In genomic region chr2:28358668-28359201, GRCh38 we compare ENCODE assay signal across 10 cellular contexts. TPM values are rescaled to one million over a fixed set of nuclear protein-coding genes. Genes with fewer than 3 reads are reported as not detected.
DNase-seq lines count a peak whose midpoint lies in the region; ATAC-seq and TF ChIP-seq lines count a peak whose summit lies in the region.
"Had no signal": no experiment of that assay in that cellular context is flagged by ENCODE, and none has a peak within 500 bp of the region (broad histone marks: within the 10 kb centered on the region; RNA-seq: fewer than 3 reads in every experiment).

No MANE protein-coding gene starts in this region.

- DNase-seq in Calu3 (no peak), COR-L47 (lab: John Stamatoyannopoulos, UW) (no peak), anterior cingulate cortex (lab: John Stamatoyannopoulos, UW) (no peak)
- peak; percentile 33 for DNase-seq in activated CD4-positive, alpha-beta memory T cell treated with anti-CD3 and anti-CD28 coated beads for 36 hours
- DNase-seq in naive thymus-derived CD8-positive, alpha-beta T cell = peak in 1 of 10 donors; percentile 35
- no peak for DNase-seq in stimulated activated naive CD4-positive, alpha-beta T cell treated with Interleukin-2 at 50 U/mL for 16 hours (lab: John Stamatoyannopoulos, UW)
- DNase-seq: DMS79 treated with DMSO at 0.1 percent for 48 hours, NCI-H446 had no signal

- intact Hi-C loops in Calu3 (cut with micrococcal nuclease; ENCODE audit: unreplicated experiment) = no loop called here
- intact Hi-C loops in activated CD4-positive, alpha-beta memory T cell treated with anti-CD3 and anti-CD28 coated beads for 36 hours (cut with micrococcal nuclease) = loop anchor here (1.0 to 5.0 kb wide), 2 partner anchors 34 to 466 kb away; partner anchors contain the start of genes BABAM2, FOSL2 and RBKS

- POLR2A ChIA-PET in activated CD4-positive, alpha-beta memory T cell treated with anti-CD3 and anti-CD28 coated beads for 36 hours (lab: Charles Lee) = interaction anchor here (1.6 to 2.2 kb wide), 2 partner anchors 32 to 90 kb away, joined by 3 to 19 read pairs; no protein-coding TSS in a partner anchor
- POLR2A ChIA-PET in naive thymus-derived CD8-positive, alpha-beta T cell (lab: Charles Lee) = interaction anchor here (0.6 to 1.8 kb wide), 3 partner anchors 33 to 68 kb away, joined by 3 to 7 read pairs (median 4); partner anchors contain the start of gene FOSL2

- no peaks in the 10 kb centered on the region for H3K9me3 Mint-ChIP-seq in Calu3 (ENCODE audit: low read depth, unreplicated experiment)
- H3K9me3 Mint-ChIP-seq in activated CD4-positive, alpha-beta memory T cell treated with anti-CD3 and anti-CD28 coated beads for 36 hours = no peaks in the 10 kb centered on the region
- H3K9me3 Mint-ChIP-seq in naive thymus-derived CD8-positive, alpha-beta T cell = no peaks in the 10 kb centered on the region

- peak overlapping the region; percentile 84 for H3K27ac Mint-ChIP-seq in Calu3 (ENCODE audit: unreplicated experiment)
- peak overlapping the region; percentile 80 for H3K27ac Mint-ChIP-seq in activated CD4-positive, alpha-beta memory T cell treated with anti-CD3 and anti-CD28 coated beads for 36 hours
- H3K27ac Mint-ChIP-seq in naive thymus-derived CD8-positive, alpha-beta T cell = peak overlapping the region; percentile 88 to 98 (median 95)

- H3K4me3 Mint-ChIP-seq in Calu3 (ENCODE audit: low read depth, unreplicated experiment) = peak overlapping the region; percentile 6
- H3K4me3 Mint-ChIP-seq in activated CD4-positive, alpha-beta memory T cell treated with anti-CD3 and anti-CD28 coated beads for 36 hours = peak overlapping the region; percentile 38
- H3K4me3 Mint-ChIP-seq in naive thymus-derived CD8-positive, alpha-beta T cell = peak overlapping the region; percentile 65 to 92 (median 88)

- TF ChIP-seq CTCF in Calu3 (IDR thresholded peaks at IDR 0.05; ENCODE audit: unreplicated experiment) = no peak

- H3K4me1 Mint-ChIP-seq in Calu3 (ENCODE audit: low read depth, unreplicated experiment) = peaks cover 50% of the 10 kb centered on the region
- H3K4me1 Mint-ChIP-seq in activated CD4-positive, alpha-beta memory T cell treated with anti-CD3 and anti-CD28 coated beads for 36 hours (ENCODE audit: low read depth) = peaks cover 59% of the 10 kb centered on the region
- peaks cover 19 to 50% (median 46%) of the 10 kb centered on the region in 4 donors for H3K4me1 Mint-ChIP-seq in naive thymus-derived CD8-positive, alpha-beta T cell

- H3K27me3 Mint-ChIP-seq in Calu3 (ENCODE audit: unreplicated experiment) = no peaks in the 10 kb centered on the region
- no peaks in the 10 kb centered on the region for H3K27me3 Mint-ChIP-seq in activated CD4-positive, alpha-beta memory T cell treated with anti-CD3 and anti-CD28 coated beads for 36 hours
- peaks cover 0 to 19% (median 6%) of the 10 kb centered on the region in 5 donors for H3K27me3 Mint-ChIP-seq in naive thymus-derived CD8-positive, alpha-beta T cell

- ATAC-seq in GM21737 (IDR thresholded peaks at IDR 0.05; ENCODE audit: unreplicated experiment) = peak; percentile 11
- peak in 1 of 2 donors; percentile 12 for ATAC-seq in naive thymus-derived CD8-positive, alpha-beta T cell
- ATAC-seq in esophagus mucosa = no peak

- BruUV-seq in Calu3 (replicated peaks; lab: Mats Ljungman, UMichigan) = TSS peak; percentile 74

- CTCF ChIA-PET in Calu3 (lab: Charles Lee) = no interaction called here
- CTCF ChIA-PET in activated CD4-positive, alpha-beta memory T cell treated with anti-CD3 and anti-CD28 coated beads for 36 hours (lab: Charles Lee) = interaction anchor here (1.2 kb wide), 1 partner anchor 9 kb away, joined by 4 read pairs; no protein-coding TSS in a partner anchor

- H3K36me3 Mint-ChIP-seq in Calu3 (ENCODE audit: insufficient read depth, unreplicated experiment) = peaks cover 11% of the 10 kb centered on the region
- H3K36me3 Mint-ChIP-seq in activated CD4-positive, alpha-beta memory T cell treated with anti-CD3 and anti-CD28 coated beads for 36 hours = no peaks in the 10 kb centered on the region
- H3K36me3 Mint-ChIP-seq in naive thymus-derived CD8-positive, alpha-beta T cell = no peaks in the 10 kb centered on the region

RNA-seq across cellular contexts. Expression of gene FOSL2, which starts 33.9 kb away (rescaled TPM):
- total RNA-seq in Calu3 (2022) = 53.7 and 57.3 TPM in 2 replicates
- 100 to 1,000 TPM; 172 to 182 TPM for total RNA-seq in activated CD4-positive, alpha-beta memory T cell treated with anti-CD3 and anti-CD28 coated beads for 36 hours
- 1 to 10 TPM; 1.2 to 1.6 TPM for total RNA-seq in naive thymus-derived CD8-positive, alpha-beta T cell
- polyA plus RNA-seq in naive thymus-derived CD8-positive, alpha-beta T cell = 1 to 10 TPM in 1 of 3 donors, under 1 TPM in 2; 0.46 to 6.5 (median 0.85) TPM
- 166 TPM for total RNA-seq in esophagus mucosa

Comparison
In these comparisons a context has a peak if more than half of its experiments do, and no peak if none do; other contexts are left out.
1. H3K4me3 Mint-ChIP-seq: peak in every context shown above with its lines; median percentile 88 in naive thymus-derived CD8-positive, alpha-beta T cell; 38 in activated CD4-positive, alpha-beta memory T cell treated with anti-CD3 and anti-CD28 coated beads for 36 hours; 6 in Calu3.
2. RNA of gene FOSL2, which starts 33.9 kb away (total RNA-seq): 172 to 182 TPM in activated CD4-positive, alpha-beta memory T cell treated with anti-CD3 and anti-CD28 coated beads for 36 hours, 166 TPM in esophagus mucosa (single experiment) and 53.7 to 57.3 TPM in Calu3; 1.2 to 1.6 TPM in naive thymus-derived CD8-positive, alpha-beta T cell; every median in the first group is over 10 times any median in the second.
3. Peak in every context shown above with its lines, with median percentiles within 50 percentile points of each other: H3K27ac Mint-ChIP-seq.